Comparison of ENCODE assay signal across 28 cellular contexts in the genomic region with DNA sequence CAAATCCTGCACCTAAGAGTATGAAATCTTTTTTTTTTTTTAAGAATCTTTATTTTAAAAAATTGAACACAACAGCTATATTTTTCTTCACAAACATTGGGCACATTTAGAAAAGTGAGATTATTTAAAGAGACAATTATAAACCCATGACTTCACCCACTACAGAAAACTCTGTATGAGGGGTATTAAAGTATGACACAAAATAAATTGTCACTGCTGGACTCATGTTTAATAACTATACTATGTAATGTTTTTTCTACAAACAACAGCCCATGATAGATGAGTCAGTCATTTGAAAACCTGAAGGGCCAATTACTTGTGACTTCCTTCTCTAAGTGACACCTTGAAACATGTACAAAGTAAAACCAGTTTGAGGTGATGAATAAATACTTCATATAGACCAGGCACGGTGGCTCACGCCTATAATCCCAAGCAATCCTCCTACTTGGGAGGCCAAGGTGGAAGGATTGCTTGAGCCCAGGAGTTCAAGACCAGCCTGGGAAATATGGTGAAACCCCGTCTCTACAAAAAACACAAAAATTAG.
"Had no signal": no experiment of that assay in that cellular context is flagged by ENCODE, and none has a peak within 500 bp of the region (broad histone marks: within the 10 kb centered on the region; RNA-seq: fewer than 3 reads in every experiment).

No MANE protein-coding gene starts in this region.

- H3K9ac ChIP-seq: SK-N-SH had no signal

- H3K9me3 ChIP-seq: ascending aorta, body of pancreas, Peyer's patch, SJCRH30, SK-N-SH had no signal

- H3K27ac ChIP-seq: ascending aorta, body of pancreas, cardiac muscle cell, Peyer's patch, RWPE1, SJCRH30 had no signal

- DNase-seq: activated CD4-positive, alpha-beta T cell treated with anti-CD3 and anti-CD28 coated beads for 4 hours; activated CD4-positive, alpha-beta T cell treated with anti-CD3 and anti-CD28 coated beads, Interleukin-2, amount 50 U/mL, for 48 hours; activated CD8-positive, alpha-beta memory T cell treated with anti-CD3 and anti-CD28 coated beads, Interleukin-2, amount 10 ng/mL, durations not matched to agents 7 days and 5 days; activated naive CD8-positive, alpha-beta T cell treated with anti-CD3 and anti-CD28 coated beads, Interleukin-2, amount 50 U/mL, for 24 hours; amniotic stem cell; body of pancreas; cerebellar nuclear complex; KG1; MG63; MV-4-11; NCI-H1092 treated with DMSO at 0.1 percent for 48 hours; NCI-H1417 treated with DMSO at 0.1 percent for 48 hours; NCI-H1694; NCI-H2029; NCI-H510A treated with DMSO at 0.1 percent for 48 hours; NCI-H69; NK-92 treated with Interleukin-12 subunit alpha and Interleukin-12 subunit beta, amount 100 ng/mL, for 24 hours; OCI-M1; Peyer's patch; Right ventricle myocardium superior; SJCRH30; SK-N-SH; T1000 had no signal

- H3K4me1 ChIP-seq: ascending aorta, body of pancreas, Peyer's patch, SJCRH30 had no signal

- H3K4me3 Mint-ChIP-seq: activated CD8-positive, alpha-beta memory T cell treated with anti-CD3 and anti-CD28 coated beads, Interleukin-2, amount 10 ng/mL, durations not matched to agents 7 days and 5 days; activated naive CD8-positive, alpha-beta T cell treated with anti-CD3 and anti-CD28 coated beads, Interleukin-2, amount 50 U/mL, for 24 hours had no signal

- H3K27me3 Mint-ChIP-seq: activated CD8-positive, alpha-beta memory T cell treated with anti-CD3 and anti-CD28 coated beads, Interleukin-2, amount 10 ng/mL, durations not matched to agents 7 days and 5 days; activated naive CD8-positive, alpha-beta T cell treated with anti-CD3 and anti-CD28 coated beads, Interleukin-2, amount 50 U/mL, for 24 hours had no signal

- ATAC-seq: activated CD4-positive, CD25-positive, alpha-beta regulatory T cell treated with anti-CD3 and anti-CD28 coated beads, Interleukin-2, amount 50 U/mL, for 24 hours; activated CD8-positive, alpha-beta memory T cell treated with anti-CD3 and anti-CD28 coated beads, Interleukin-2, amount 10 ng/mL, durations not matched to agents 7 days and 5 days; activated naive CD4-positive, alpha-beta T cell treated with anti-CD3 and anti-CD28 coated beads, Interleukin-2, amount 50 U/mL, for 72 hours; activated naive CD8-positive, alpha-beta T cell treated with anti-CD3 and anti-CD28 coated beads, Interleukin-2, amount 50 U/mL, for 24 hours; body of pancreas had no signal

- H3K4me3 ChIP-seq: ascending aorta, body of pancreas, cardiac muscle cell, MG63, Peyer's patch, SJCRH30 had no signal

- H3K4me1 Mint-ChIP-seq: activated naive CD8-positive, alpha-beta T cell treated with anti-CD3 and anti-CD28 coated beads, Interleukin-2, amount 50 U/mL, for 24 hours had no signal

- H3K27ac Mint-ChIP-seq: activated CD8-positive, alpha-beta memory T cell treated with anti-CD3 and anti-CD28 coated beads, Interleukin-2, amount 10 ng/mL, durations not matched to agents 7 days and 5 days; activated naive CD4-positive, alpha-beta T cell treated with anti-CD3 and anti-CD28 coated beads, Interleukin-2, amount 50 U/mL, for 72 hours; activated naive CD8-positive, alpha-beta T cell treated with anti-CD3 and anti-CD28 coated beads, Interleukin-2, amount 50 U/mL, for 24 hours had no signal

- H3K27me3 ChIP-seq: ascending aorta, body of pancreas, cardiac muscle cell, MG63, Peyer's patch, SJCRH30 had no signal

- H3K9me2 ChIP-seq: SK-N-SH had no signal

- H3K4me2 ChIP-seq: SK-N-SH had no signal

- H3K9me3 Mint-ChIP-seq: activated naive CD8-positive, alpha-beta T cell treated with anti-CD3 and anti-CD28 coated beads, Interleukin-2, amount 50 U/mL, for 24 hours had no signal
